Comparison of ENCODE assay signal across 8 cellular contexts in the genomic region with DNA sequence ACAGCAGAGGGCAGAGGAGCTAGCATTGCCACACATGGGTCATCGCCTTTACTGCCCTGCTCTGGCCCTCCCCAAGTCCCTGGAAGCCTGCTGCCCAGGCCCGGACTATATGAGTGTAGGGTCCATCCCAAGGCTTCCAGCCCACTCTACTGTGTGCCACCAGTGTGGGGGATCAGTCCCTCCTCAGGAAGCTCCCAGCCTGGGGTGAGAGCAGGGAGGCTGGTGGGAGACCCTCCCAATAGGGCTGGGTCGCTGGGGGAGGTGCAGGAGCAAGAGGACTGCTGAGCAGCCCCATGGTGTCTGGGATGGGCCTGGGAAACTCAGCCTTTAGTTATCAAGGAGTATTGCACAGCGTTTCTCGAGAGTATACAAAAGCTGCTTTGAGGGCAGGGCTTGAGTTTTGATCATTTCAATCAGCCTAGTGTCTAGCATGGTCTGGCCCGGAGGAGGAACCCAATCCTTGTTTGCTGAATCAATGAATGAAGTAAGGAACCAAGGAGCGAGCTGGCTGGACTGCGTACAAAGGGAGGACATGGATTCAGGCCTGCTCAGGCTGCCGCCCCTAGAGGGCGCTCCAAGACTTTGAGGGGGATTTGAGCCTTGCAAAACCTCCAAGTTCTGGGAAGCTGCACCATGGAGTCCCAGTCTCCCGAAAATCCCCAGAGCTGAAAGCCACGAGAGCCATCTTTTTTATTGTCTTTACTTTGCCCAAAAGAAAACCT.
DNase-seq lines count a peak whose midpoint lies in the region; ATAC-seq lines count a peak whose summit lies in the region.

No MANE protein-coding gene starts in this region.

- H3K36me3 Mint-ChIP-seq in effector memory CD8-positive, alpha-beta T cell (ENCODE audit: insufficient read depth): peaks cover 3% of the 10 kb centered on the region

- H3K4me3 Mint-ChIP-seq in effector memory CD8-positive, alpha-beta T cell: no peak overlapping the region

- DNase-seq in Ammon's horn (ENCODE audit: low spot score) (peak; percentile 87), GOT3 (lab: John Stamatoyannopoulos, UW) (peak; percentile 29), NCI-H345 (lab: John Stamatoyannopoulos, UW) (peak; percentile 85), lung microvascular endothelial cell (ENCODE audit: low read depth in 2 of 2) (peak; percentile 79 to 90)
- peak; percentile 73 for DNase-seq in activated CD4-positive, alpha-beta T cell treated with anti-CD3 and anti-CD28 coated beads for 48 hours
- peak; percentile 31 to 44 (median 37) for DNase-seq in effector memory CD8-positive, alpha-beta T cell
- peak; percentile 22 for DNase-seq in stimulated activated CD8-positive, alpha-beta memory T cell treated with anti-CD3 and anti-CD28 coated beads, Interleukin-4, amount 100 ng/mL, for 24 hours (ENCODE audit: low read depth)

- no peak overlapping the region for H3K27ac Mint-ChIP-seq in effector memory CD8-positive, alpha-beta T cell

- no peak for ATAC-seq in effector memory CD8-positive, alpha-beta T cell (replicated peaks)
- ATAC-seq in HG03139 (IDR thresholded peaks at IDR 0.05; ENCODE audit: unreplicated experiment): no peak

- H3K4me1 Mint-ChIP-seq in effector memory CD8-positive, alpha-beta T cell (ENCODE audit: low read depth in 2 of 2): peaks cover 9 to 12% of the 10 kb centered on the region in 2 donors

- H3K9me3 Mint-ChIP-seq in effector memory CD8-positive, alpha-beta T cell: no peaks in the 10 kb centered on the region

- H3K27me3 Mint-ChIP-seq in effector memory CD8-positive, alpha-beta T cell: no peaks in the 10 kb centered on the region

Comparison
In these comparisons a context has a peak if more than half of its experiments do, and no peak if none do; other contexts are left out.
1. DNase-seq: peak in every context shown above with its lines; median percentile 87 in Ammon's horn; 85 in NCI-H345; 84 in lung microvascular endothelial cell; 73 in activated CD4-positive, alpha-beta T cell treated with anti-CD3 and anti-CD28 coated beads for 48 hours; 37 in effector memory CD8-positive, alpha-beta T cell; 29 in GOT3; 22 in stimulated activated CD8-positive, alpha-beta memory T cell treated with anti-CD3 and anti-CD28 coated beads, Interleukin-4, amount 100 ng/mL, for 24 hours.